29 cellular contexts compared by ENCODE assay signal in the genomic region with DNA sequence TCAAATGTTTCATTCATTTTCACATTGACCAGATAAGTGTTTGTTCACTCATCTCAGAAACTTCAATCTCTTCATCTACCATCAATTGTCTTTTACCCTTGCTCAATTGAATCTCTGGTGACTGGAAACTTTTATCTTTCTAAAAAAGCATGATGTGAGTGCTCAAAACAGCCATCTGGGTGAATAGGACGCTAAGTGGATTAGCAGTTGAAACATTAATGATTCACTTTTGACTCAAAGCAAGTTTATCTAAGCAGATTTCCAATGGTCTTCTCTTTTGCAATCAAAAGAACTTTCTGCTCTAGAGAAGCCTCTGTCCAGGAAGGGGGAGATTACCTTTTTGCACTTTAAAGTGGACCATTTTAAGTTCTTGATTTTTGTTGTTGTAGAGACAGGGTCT. TPM values are rescaled to one million over a fixed set of nuclear protein-coding genes. Genes with fewer than 3 reads are reported as not detected.
"Had no signal": no experiment of that assay in that cellular context is flagged by ENCODE, and none has a peak within 500 bp of the region (broad histone marks: within the 10 kb centered on the region; RNA-seq: fewer than 3 reads in every experiment).

No MANE protein-coding gene starts in this region.

- H3K36me3 ChIP-seq: ascending aorta, cardiac muscle cell, MG63, Peyer's patch, SJSA1 had no signal

- H3K27me3 ChIP-seq: ascending aorta, MG63, Peyer's patch, SJSA1 had no signal

- DNase-seq: activated CD4-positive, alpha-beta T cell treated with anti-CD3 and anti-CD28 coated beads for 36 hours; activated CD4-positive, alpha-beta T cell treated with anti-CD3 and anti-CD28 coated beads, Interleukin-2, amount 10 ng/mL, durations not matched to agents 7 days and 5 days; activated CD4-positive, alpha-beta T cell treated with anti-CD3 and anti-CD28 coated beads, Interleukin-2, amount 50 U/mL, for 48 hours; activated CD8-positive, alpha-beta memory T cell treated with anti-CD3 and anti-CD28 coated beads, Interleukin-2, amount 50 U/mL, for 4 hours; activated effector memory CD4-positive, alpha-beta T cell treated with Interleukin-2 at 50 U/mL for 16 hours; activated naive CD4-positive, alpha-beta T cell treated with anti-CD3 and anti-CD28 coated beads, Interleukin-2, amount 10 ng/mL, durations not matched to agents 7 days and 5 days; activated naive CD8-positive, alpha-beta T cell treated with anti-CD3 and anti-CD28 coated beads for 36 hours; activated T-cell treated with anti-CD3 and anti-CD28 coated beads for 4 hours; activated T-cell treated with anti-CD3 and anti-CD28 coated beads, Interleukin-2, amount 50 U/mL, for 4 hours; amygdala; Kasumi-1; KG1; MG63; MV-4-11; NCI-H1092; NCI-H1436 treated with DMSO at 0.1 percent for 48 hours; NCI-H1694 treated with DMSO at 0.1 percent for 48 hours; NCI-H2029; NCI-H345; NCI-H526; NCI-H748 treated with DMSO at 0.1 percent for 48 hours; PC-3; Peyer's patch; RPMI8226; SHP77 treated with DMSO at 0.1 percent for 48 hours; SK-N-SH had no signal

- H3K4me1 ChIP-seq: ascending aorta had no signal

- H3K9ac ChIP-seq: SK-N-SH had no signal

- H3K9me2 ChIP-seq: SK-N-SH had no signal

- H3K27ac ChIP-seq: ascending aorta, cardiac muscle cell, Peyer's patch, SJSA1 had no signal

- H3K4me3 ChIP-seq: ascending aorta, cardiac muscle cell, MG63, Peyer's patch, SJSA1 had no signal

- H3K9me3 ChIP-seq: ascending aorta, MG63, Peyer's patch, SJSA1, SK-N-SH had no signal

- H3K4me2 ChIP-seq: SK-N-SH had no signal

RNA-seq across cellular contexts. Expression of a gene that starts 22.2 kb away (rescaled TPM):
- polyA plus RNA-seq: cardiac muscle cell had no signal
